In the genomic region with DNA sequence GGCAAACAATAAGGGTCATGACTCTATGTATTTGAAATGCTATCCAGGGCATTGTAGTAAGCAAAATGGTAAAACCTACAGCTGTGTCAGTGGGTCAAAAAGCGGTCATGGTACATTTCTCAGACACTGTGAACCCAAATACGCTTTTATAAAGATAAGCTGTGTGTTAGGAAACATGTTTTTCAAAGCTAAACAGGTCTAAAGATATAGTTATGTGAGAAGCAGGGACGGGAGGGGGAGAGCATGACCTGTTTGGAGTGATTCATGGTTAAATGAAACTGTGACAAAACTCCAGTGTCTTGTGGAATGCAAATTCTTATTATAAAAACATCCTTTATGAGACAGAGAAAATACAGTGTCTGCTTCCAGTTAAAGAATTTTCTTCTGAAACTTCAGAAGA, we compare ENCODE assay signal across 15 cellular contexts.
DNase-seq lines count a peak whose midpoint lies in the region.
"Had no signal": no experiment of that assay in that cellular context is flagged by ENCODE, and none has a peak within 500 bp of the region (broad histone marks: within the 10 kb centered on the region; RNA-seq: fewer than 3 reads in every experiment).

No MANE protein-coding gene starts in this region.

- DNase-seq in GM03348 (ENCODE audit: low spot score) = peak; percentile 31
- DNase-seq in amniotic epithelial cell (ENCODE audit: low read depth) = peak; percentile 96
- DNase-seq in fibroblast of peridontal ligament (ENCODE audit: extremely low read depth) = peak; percentile 57
- peak; percentile 90 for DNase-seq in pulmonary artery endothelial cell (ENCODE audit: low read depth, low spot score)
- DNase-seq in HPDE6-E6E7 (ENCODE audit: extremely low spot score) = no peak
- DNase-seq in stimulated activated CD4-positive, alpha-beta T cell treated with anti-CD3 and anti-CD28 coated beads, Interleukin-12 subunit alpha, Interleukin-12 subunit beta, amount 100 ng/mL, for 4 hours = no peak
- DNase-seq in NCI-H1092 (lab: John Stamatoyannopoulos, UW) = no peak
- no peak for DNase-seq in NCI-H2196 treated with DMSO at 0.1 percent for 48 hours (lab: John Stamatoyannopoulos, UW; ENCODE audit: unreplicated experiment)
- DNase-seq: activated T-cell treated with anti-CD3 and anti-CD28 coated beads for 4 hours, BE2C, DMS153, H7, NCI-H146, NCI-H510A treated with DMSO at 0.1 percent for 48 hours, spleen had no signal

Comparison
In these comparisons a context has a peak if more than half of its experiments do, and no peak if none do; other contexts are left out.
1. DNase-seq: peak in GM03348 (single experiment), amniotic epithelial cell (single experiment), fibroblast of peridontal ligament (single experiment) and pulmonary artery endothelial cell (single experiment); none in HPDE6-E6E7 (single experiment), stimulated activated CD4-positive, alpha-beta T cell treated with anti-CD3 and anti-CD28 coated beads, Interleukin-12 subunit alpha, Interleukin-12 subunit beta, amount 100 ng/mL, for 4 hours (single experiment), NCI-H1092 (single experiment) and NCI-H2196 treated with DMSO at 0.1 percent for 48 hours (single experiment).